Comparison of ENCODE assay signal across 2 cellular contexts in the genomic region with DNA sequence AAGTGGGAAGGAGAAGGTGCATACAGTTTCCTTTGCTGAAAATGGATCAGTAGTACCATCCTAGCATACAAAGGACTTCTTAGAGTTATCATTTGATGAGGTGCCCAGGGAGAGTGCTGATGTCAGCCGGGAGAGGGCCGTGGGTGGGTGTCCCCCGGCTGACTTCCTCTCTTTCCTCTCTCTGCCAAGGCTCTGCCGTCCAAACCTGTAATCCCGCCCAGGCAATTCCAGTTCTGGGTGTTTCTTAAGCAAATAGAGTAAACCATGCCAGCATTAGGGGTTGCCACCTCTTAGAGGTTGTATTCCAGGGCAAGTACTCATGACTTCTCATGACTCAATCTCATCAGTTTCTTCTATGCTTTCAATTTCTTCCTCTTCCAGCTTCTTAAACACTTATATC.
A peak's percentile ranks its signal among the peaks of the same experiment; 100 is the strongest.
TF ChIP-seq lines count a peak whose summit lies in the region.

No MANE protein-coding gene starts in this region.

TF ChIP-seq in liver, 16 proteins besides CTCF, POLR2A, EP300 and RAD21 (continued from another document):
- TF ChIP-seq, protein P1, sequence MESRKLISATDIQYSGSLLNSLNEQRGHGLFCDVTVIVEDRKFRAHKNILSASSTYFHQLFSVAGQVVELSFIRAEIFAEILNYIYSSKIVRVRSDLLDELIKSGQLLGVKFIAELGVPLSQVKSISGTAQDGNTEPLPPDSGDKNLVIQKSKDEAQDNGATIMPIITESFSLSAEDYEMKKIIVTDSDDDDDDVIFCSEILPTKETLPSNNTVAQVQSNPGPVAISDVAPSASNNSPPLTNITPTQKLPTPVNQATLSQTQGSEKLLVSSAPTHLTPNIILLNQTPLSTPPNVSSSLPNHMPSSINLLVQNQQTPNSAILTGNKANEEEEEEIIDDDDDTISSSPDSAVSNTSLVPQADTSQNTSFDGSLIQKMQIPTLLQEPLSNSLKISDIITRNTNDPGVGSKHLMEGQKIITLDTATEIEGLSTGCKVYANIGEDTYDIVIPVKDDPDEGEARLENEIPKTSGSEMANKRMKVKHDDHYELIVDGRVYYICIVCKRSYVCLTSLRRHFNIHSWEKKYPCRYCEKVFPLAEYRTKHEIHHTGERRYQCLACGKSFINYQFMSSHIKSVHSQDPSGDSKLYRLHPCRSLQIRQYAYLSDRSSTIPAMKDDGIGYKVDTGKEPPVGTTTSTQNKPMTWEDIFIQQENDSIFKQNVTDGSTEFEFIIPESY (IDR thresholded peaks at IDR 0.05) = no peak
- TF ChIP-seq, protein P2, sequence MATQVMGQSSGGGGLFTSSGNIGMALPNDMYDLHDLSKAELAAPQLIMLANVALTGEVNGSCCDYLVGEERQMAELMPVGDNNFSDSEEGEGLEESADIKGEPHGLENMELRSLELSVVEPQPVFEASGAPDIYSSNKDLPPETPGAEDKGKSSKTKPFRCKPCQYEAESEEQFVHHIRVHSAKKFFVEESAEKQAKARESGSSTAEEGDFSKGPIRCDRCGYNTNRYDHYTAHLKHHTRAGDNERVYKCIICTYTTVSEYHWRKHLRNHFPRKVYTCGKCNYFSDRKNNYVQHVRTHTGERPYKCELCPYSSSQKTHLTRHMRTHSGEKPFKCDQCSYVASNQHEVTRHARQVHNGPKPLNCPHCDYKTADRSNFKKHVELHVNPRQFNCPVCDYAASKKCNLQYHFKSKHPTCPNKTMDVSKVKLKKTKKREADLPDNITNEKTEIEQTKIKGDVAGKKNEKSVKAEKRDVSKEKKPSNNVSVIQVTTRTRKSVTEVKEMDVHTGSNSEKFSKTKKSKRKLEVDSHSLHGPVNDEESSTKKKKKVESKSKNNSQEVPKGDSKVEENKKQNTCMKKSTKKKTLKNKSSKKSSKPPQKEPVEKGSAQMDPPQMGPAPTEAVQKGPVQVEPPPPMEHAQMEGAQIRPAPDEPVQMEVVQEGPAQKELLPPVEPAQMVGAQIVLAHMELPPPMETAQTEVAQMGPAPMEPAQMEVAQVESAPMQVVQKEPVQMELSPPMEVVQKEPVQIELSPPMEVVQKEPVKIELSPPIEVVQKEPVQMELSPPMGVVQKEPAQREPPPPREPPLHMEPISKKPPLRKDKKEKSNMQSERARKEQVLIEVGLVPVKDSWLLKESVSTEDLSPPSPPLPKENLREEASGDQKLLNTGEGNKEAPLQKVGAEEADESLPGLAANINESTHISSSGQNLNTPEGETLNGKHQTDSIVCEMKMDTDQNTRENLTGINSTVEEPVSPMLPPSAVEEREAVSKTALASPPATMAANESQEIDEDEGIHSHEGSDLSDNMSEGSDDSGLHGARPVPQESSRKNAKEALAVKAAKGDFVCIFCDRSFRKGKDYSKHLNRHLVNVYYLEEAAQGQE (IDR thresholded peaks at IDR 0.05) = peak; percentile 48
- peak; percentile 18 to 51 for TF ChIP-seq HNF4A (conservative IDR thresholded peaks at IDR 0.05)
- TF ChIP-seq TAF1 (conservative IDR thresholded peaks at IDR 0.05) = no peak
- TF ChIP-seq SP1 (IDR thresholded peaks at IDR 0.05) = peak; percentile 32
- TF ChIP-seq RXRA (IDR thresholded peaks at IDR 0.05) = peak in 1 of 2 donors; percentile 74
- TF ChIP-seq YY1 (IDR thresholded peaks at IDR 0.05) = no peak
- no peak for TF ChIP-seq HNF4G (IDR thresholded peaks at IDR 0.05)
- TF ChIP-seq, protein P3, sequence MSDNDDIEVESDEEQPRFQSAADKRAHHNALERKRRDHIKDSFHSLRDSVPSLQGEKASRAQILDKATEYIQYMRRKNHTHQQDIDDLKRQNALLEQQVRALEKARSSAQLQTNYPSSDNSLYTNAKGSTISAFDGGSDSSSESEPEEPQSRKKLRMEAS (IDR thresholded peaks at IDR 0.05) = peak; percentile 42

TF ChIP-seq in HepG2, 621 proteins besides CTCF, POLR2A, EP300 and RAD21 (continued from another document):
- TF ChIP-seq, protein P4, sequence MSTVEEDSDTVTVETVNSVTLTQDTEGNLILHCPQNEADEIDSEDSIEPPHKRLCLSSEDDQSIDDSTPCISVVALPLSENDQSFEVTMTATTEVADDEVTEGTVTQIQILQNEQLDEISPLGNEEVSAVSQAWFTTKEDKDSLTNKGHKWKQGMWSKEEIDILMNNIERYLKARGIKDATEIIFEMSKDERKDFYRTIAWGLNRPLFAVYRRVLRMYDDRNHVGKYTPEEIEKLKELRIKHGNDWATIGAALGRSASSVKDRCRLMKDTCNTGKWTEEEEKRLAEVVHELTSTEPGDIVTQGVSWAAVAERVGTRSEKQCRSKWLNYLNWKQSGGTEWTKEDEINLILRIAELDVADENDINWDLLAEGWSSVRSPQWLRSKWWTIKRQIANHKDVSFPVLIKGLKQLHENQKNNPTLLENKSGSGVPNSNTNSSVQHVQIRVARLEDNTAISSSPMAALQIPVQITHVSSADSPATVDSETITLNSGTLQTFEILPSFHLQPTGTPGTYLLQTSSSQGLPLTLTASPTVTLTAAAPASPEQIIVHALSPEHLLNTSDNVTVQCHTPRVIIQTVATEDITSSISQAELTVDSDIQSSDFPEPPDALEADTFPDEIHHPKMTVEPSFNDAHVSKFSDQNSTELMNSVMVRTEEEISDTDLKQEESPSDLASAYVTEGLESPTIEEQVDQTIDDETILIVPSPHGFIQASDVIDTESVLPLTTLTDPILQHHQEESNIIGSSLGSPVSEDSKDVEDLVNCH (CRISPR knock-in tag; IDR thresholded peaks at IDR 0.05) = no peak
- TF ChIP-seq, protein P5, sequence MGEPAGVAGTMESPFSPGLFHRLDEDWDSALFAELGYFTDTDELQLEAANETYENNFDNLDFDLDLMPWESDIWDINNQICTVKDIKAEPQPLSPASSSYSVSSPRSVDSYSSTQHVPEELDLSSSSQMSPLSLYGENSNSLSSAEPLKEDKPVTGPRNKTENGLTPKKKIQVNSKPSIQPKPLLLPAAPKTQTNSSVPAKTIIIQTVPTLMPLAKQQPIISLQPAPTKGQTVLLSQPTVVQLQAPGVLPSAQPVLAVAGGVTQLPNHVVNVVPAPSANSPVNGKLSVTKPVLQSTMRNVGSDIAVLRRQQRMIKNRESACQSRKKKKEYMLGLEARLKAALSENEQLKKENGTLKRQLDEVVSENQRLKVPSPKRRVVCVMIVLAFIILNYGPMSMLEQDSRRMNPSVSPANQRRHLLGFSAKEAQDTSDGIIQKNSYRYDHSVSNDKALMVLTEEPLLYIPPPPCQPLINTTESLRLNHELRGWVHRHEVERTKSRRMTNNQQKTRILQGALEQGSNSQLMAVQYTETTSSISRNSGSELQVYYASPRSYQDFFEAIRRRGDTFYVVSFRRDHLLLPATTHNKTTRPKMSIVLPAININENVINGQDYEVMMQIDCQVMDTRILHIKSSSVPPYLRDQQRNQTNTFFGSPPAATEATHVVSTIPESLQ (CRISPR knock-in tag; conservative IDR thresholded peaks at IDR 0.05) = no peak
- TF ChIP-seq CHCHD3 (CRISPR knock-in tag; IDR thresholded peaks at IDR 0.05) (no peak), ZNF292 (CRISPR knock-in tag; IDR thresholded peaks at IDR 0.05; ENCODE audit: borderline replicate concordance, low read depth) (no peak), POGZ (CRISPR knock-in tag; IDR thresholded peaks at IDR 0.05) (no peak)
